ENCODE assay signal across 13 cellular contexts in genomic region chr6:1485678-1486077, GRCh38.
DNase-seq lines count a peak whose midpoint lies in the region; ATAC-seq and TF ChIP-seq lines count a peak whose summit lies in the region.
"Had no signal": no experiment of that assay in that cellular context is flagged by ENCODE, and none has a peak within 500 bp of the region (broad histone marks: within the 10 kb centered on the region; RNA-seq: fewer than 3 reads in every experiment).

No MANE protein-coding gene starts in this region.

- H3K27ac Mint-ChIP-seq in activated T-helper 17 cell treated with anti-CD3 and anti-CD28 coated beads, Interleukin-2, amount 50 U/mL, for 72 hours = no peak overlapping the region
- H3K27ac Mint-ChIP-seq in type B pancreatic cell = peak overlapping the region; percentile 60
- H3K27ac Mint-ChIP-seq: activated naive CD4-positive, alpha-beta T cell treated with anti-CD3 and anti-CD28 coated beads, Interleukin-2, amount 50 U/mL, for 72 hours had no signal

- DNase-seq in HFF-Myc (ENCODE audit: extremely low read depth, low read depth) (peak; percentile 72), fibroblast of villous mesenchyme (ENCODE audit: low read depth) (peak; percentile 76), type B pancreatic cell (ENCODE audit: extremely low spot score, unreplicated experiment) (no peak), sigmoid colon (no peak), NCI-H2227 (lab: John Stamatoyannopoulos, UW; ENCODE audit: unreplicated experiment) (no peak)
- DNase-seq: activated CD4-positive, alpha-beta T cell treated with anti-CD3 and anti-CD28 coated beads, Interleukin-2, amount 50 U/mL, for 4 hours; GF-D8; left ventricle myocardium inferior; NCI-H2029 treated with DMSO at 0.1 percent for 48 hours had no signal

- no peaks in the 10 kb centered on the region for H3K4me1 ChIP-seq in sigmoid colon
- H3K4me1 ChIP-seq: left ventricle myocardium inferior, parathyroid adenoma had no signal

- peak; percentile 59 for ATAC-seq in activated T-helper 17 cell treated with anti-CD3 and anti-CD28 coated beads, Interleukin-2, amount 50 U/mL, for 72 hours (replicated peaks)
- ATAC-seq in HG03095 (IDR thresholded peaks at IDR 0.05; ENCODE audit: unreplicated experiment) = no peak
- ATAC-seq: activated naive CD4-positive, alpha-beta T cell treated with anti-CD3 and anti-CD28 coated beads, Interleukin-2, amount 50 U/mL, for 72 hours had no signal

- no peaks in the 10 kb centered on the region for H3K27me3 ChIP-seq in sigmoid colon

- WGBS in sigmoid colon, 2 donors = 25 to 68% methylated on average over 5 of the region's 5 CpGs

- H3K9me3 ChIP-seq in sigmoid colon = no peaks in the 10 kb centered on the region
- H3K9me3 ChIP-seq: left ventricle myocardium inferior had no signal

- H3K27ac ChIP-seq in sigmoid colon = no peak overlapping the region
- H3K27ac ChIP-seq: left ventricle myocardium inferior, parathyroid adenoma had no signal

- H3K4me1 Mint-ChIP-seq in activated T-helper 17 cell treated with anti-CD3 and anti-CD28 coated beads, Interleukin-2, amount 50 U/mL, for 72 hours = no peaks in the 10 kb centered on the region
- peaks cover 14% of the 10 kb centered on the region for H3K4me1 Mint-ChIP-seq in type B pancreatic cell (ENCODE audit: unreplicated experiment)

- H3K4me3 ChIP-seq in HFF-Myc (replicated peaks; ENCODE audit: low read depth, low read length) = no peak overlapping the region
- no peak overlapping the region for H3K4me3 ChIP-seq in fibroblast of villous mesenchyme (ENCODE audit: low read depth, low read length)
- H3K4me3 ChIP-seq in sigmoid colon = no peak overlapping the region
- H3K4me3 ChIP-seq: left ventricle myocardium inferior had no signal

- H3K36me3 Mint-ChIP-seq in activated T-helper 17 cell treated with anti-CD3 and anti-CD28 coated beads, Interleukin-2, amount 50 U/mL, for 72 hours (ENCODE audit: low read depth) = no peaks in the 10 kb centered on the region
- no peaks in the 10 kb centered on the region for H3K36me3 Mint-ChIP-seq in type B pancreatic cell
- H3K36me3 Mint-ChIP-seq: activated naive CD4-positive, alpha-beta T cell treated with anti-CD3 and anti-CD28 coated beads, Interleukin-2, amount 50 U/mL, for 72 hours had no signal

- H3K4me3 Mint-ChIP-seq in activated T-helper 17 cell treated with anti-CD3 and anti-CD28 coated beads, Interleukin-2, amount 50 U/mL, for 72 hours = no peak overlapping the region
- H3K4me3 Mint-ChIP-seq in type B pancreatic cell = no peak overlapping the region

- no peak for TF ChIP-seq EP300 in sigmoid colon (IDR thresholded peaks at IDR 0.05)

- intact Hi-C loops in sigmoid colon (cut with DNase I) = no loop called here

- TF ChIP-seq POLR2A in sigmoid colon (IDR thresholded peaks at IDR 0.05) = no peak

- peaks cover 14% of the 10 kb centered on the region for H3K27me3 Mint-ChIP-seq in activated T-helper 17 cell treated with anti-CD3 and anti-CD28 coated beads, Interleukin-2, amount 50 U/mL, for 72 hours
- peaks cover 3% of the 10 kb centered on the region for H3K27me3 Mint-ChIP-seq in type B pancreatic cell

- no peaks in the 10 kb centered on the region for H3K9me3 Mint-ChIP-seq in activated T-helper 17 cell treated with anti-CD3 and anti-CD28 coated beads, Interleukin-2, amount 50 U/mL, for 72 hours
- H3K9me3 Mint-ChIP-seq in type B pancreatic cell = peaks cover 11% of the 10 kb centered on the region
- H3K9me3 Mint-ChIP-seq: activated naive CD4-positive, alpha-beta T cell treated with anti-CD3 and anti-CD28 coated beads, Interleukin-2, amount 50 U/mL, for 72 hours had no signal

- TF ChIP-seq CTCF in HFF-Myc (IDR thresholded peaks at IDR 0.05; ENCODE audit: low read depth, low read length, missing control alignments) (no peak), fibroblast of villous mesenchyme (IDR thresholded peaks at IDR 0.05; ENCODE audit: insufficient read depth, low read depth, low read length) (no peak), type B pancreatic cell (conservative IDR thresholded peaks at IDR 0.05) (no peak), sigmoid colon (IDR thresholded peaks at IDR 0.05) (no peak)

- H3K36me3 ChIP-seq in sigmoid colon = no peaks in the 10 kb centered on the region
- H3K36me3 ChIP-seq: left ventricle myocardium inferior had no signal

Comparison
In these comparisons a context has a peak if more than half of its experiments do, and no peak if none do; other contexts are left out.
1. DNase-seq: peak in HFF-Myc (single experiment) and fibroblast of villous mesenchyme (single experiment); none in type B pancreatic cell (single experiment), sigmoid colon (single experiment) and NCI-H2227 (single experiment).